In the genomic region with DNA sequence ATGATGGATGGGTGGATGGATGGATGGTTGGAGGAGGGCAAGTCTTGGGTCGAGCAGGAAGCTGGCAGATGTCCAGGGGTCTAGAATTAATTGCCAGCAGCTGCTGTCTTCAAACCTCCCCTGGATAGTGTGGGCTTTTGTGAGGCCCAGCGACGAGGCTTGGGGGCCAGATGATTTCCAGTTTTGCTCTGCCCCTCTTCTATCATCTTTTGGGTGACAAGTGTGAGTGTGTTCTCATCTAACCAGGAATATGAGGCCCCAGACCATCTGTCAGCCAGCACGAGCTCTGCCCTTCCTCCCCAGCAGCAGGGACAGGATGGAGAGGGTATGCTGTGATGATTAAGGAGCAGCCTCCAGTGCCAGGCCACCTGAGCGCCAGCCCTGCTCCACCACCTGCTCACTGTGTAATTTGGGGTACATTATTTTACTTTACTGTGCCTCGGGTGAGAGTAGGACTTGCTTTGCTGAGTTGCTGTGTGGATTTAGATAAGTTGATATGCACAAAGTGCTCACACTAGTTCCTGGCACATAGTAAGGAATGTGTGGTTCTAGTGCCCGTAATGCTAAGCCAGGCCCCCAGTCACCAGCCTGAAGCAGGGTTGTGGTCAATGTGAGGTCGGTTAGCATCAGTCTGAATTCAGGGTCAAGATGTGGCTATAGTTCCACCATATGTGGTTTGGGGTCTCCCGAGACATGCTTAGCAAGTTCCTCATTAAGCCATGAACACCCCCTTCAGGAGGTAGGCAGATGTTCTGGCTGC, we compare ENCODE assay signal across 1 cellular context.
TF ChIP-seq lines count a peak whose summit lies in the region.

No MANE protein-coding gene starts in this region.

TF ChIP-seq in IMR-90, 13 proteins besides CTCF, POLR2A, EP300 and RAD21:
- TF ChIP-seq RCOR1 (IDR thresholded peaks at IDR 0.05; ENCODE audit: insufficient replicate concordance, low read length) = no peak
- no peak for TF ChIP-seq FOS (IDR thresholded peaks at IDR 0.05; ENCODE audit: low read depth, low read length)
- TF ChIP-seq CEBPB (IDR thresholded peaks at IDR 0.05; ENCODE audit: low read depth, low read length) = no peak
- no peak for TF ChIP-seq RFX5 (IDR thresholded peaks at IDR 0.05; ENCODE audit: low read depth, low read length)
- TF ChIP-seq, protein P1, sequence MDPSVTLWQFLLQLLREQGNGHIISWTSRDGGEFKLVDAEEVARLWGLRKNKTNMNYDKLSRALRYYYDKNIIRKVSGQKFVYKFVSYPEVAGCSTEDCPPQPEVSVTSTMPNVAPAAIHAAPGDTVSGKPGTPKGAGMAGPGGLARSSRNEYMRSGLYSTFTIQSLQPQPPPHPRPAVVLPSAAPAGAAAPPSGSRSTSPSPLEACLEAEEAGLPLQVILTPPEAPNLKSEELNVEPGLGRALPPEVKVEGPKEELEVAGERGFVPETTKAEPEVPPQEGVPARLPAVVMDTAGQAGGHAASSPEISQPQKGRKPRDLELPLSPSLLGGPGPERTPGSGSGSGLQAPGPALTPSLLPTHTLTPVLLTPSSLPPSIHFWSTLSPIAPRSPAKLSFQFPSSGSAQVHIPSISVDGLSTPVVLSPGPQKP (IDR thresholded peaks at IDR 0.05; ENCODE audit: borderline replicate concordance, low read depth, low read length) = no peak
- no peak for TF ChIP-seq NFE2L2 (IDR thresholded peaks at IDR 0.05; ENCODE audit: low read depth, low read length)
- TF ChIP-seq SMC3 (IDR thresholded peaks at IDR 0.05; ENCODE audit: low read depth, low read length) = no peak
- TF ChIP-seq MXI1 (IDR thresholded peaks at IDR 0.05; ENCODE audit: borderline replicate concordance, low read depth, low read length) = no peak
- TF ChIP-seq MAZ (IDR thresholded peaks at IDR 0.05; ENCODE audit: borderline replicate concordance, low read depth, low read length) = no peak
- TF ChIP-seq BHLHE40 (IDR thresholded peaks at IDR 0.05; ENCODE audit: low read depth, low read length) = no peak
- TF ChIP-seq, protein P2, sequence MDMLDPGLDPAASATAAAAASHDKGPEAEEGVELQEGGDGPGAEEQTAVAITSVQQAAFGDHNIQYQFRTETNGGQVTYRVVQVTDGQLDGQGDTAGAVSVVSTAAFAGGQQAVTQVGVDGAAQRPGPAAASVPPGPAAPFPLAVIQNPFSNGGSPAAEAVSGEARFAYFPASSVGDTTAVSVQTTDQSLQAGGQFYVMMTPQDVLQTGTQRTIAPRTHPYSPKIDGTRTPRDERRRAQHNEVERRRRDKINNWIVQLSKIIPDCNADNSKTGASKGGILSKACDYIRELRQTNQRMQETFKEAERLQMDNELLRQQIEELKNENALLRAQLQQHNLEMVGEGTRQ (IDR thresholded peaks at IDR 0.05; ENCODE audit: low read depth, low read length) = no peak
